28 cellular contexts compared by ENCODE assay signal in the genomic region with DNA sequence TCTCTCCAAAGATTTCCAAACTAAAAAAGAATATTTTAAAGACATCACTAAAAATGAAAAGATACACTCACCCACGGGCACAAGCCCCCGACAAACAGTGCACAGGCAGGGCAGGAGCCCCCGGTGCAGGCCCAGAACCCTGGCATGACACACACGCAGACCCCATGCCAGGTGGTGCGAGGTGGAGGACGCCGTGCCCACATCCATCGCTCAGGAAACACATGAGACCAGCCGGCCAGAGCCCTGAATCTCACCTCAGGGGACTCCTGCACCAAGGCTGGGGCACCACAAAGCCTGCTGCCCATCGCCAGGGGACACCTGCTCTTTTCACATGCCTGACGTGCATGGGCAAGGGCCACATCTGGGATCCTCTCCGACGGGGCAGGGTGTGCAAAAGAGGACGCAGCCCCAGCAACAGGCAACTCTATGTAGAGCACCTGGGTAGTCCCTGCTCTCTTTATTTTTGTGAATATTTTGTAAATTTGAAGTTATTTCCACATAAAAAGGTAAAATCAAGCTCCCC.
"Had no signal": no experiment of that assay in that cellular context is flagged by ENCODE, and none has a peak within 500 bp of the region (broad histone marks: within the 10 kb centered on the region; RNA-seq: fewer than 3 reads in every experiment).

No MANE protein-coding gene starts in this region.

- H3K27ac ChIP-seq: cardiac muscle cell, coronary artery, dorsolateral prefrontal cortex, right atrium auricular region, stomach, suprapubic skin, tibial artery had no signal

- H3K4me3 ChIP-seq: cardiac muscle cell, coronary artery, dorsolateral prefrontal cortex, right atrium auricular region, stomach, suprapubic skin, tibial artery had no signal

- H3K9me3 ChIP-seq: right atrium auricular region, stomach, suprapubic skin, tibial artery had no signal

- DNase-seq: activated CD4-positive, alpha-beta memory T cell treated with anti-CD3 and anti-CD28 coated beads, Interleukin-2, amount 10 ng/mL, durations not matched to agents 7 days and 5 days; activated CD4-positive, alpha-beta T cell treated with anti-CD3 and anti-CD28 coated beads for 1 hour; activated CD4-positive, alpha-beta T cell treated with anti-CD3 and anti-CD28 coated beads, Interleukin-2, amount 10 ng/mL, durations not matched to agents 7 days and 5 days; activated CD8-positive, alpha-beta memory T cell treated with anti-CD3 and anti-CD28 coated beads, Interleukin-2, amount 50 U/mL, for 48 hours; activated T-cell treated with anti-CD3 and anti-CD28 coated beads, Interleukin-2, amount 50 U/mL, for 4 hours; dorsolateral prefrontal cortex; effector memory CD4-positive, alpha-beta T cell; erythroblast; head of caudate nucleus; hippocampal formation; left cardiac atrium; left ventricle myocardium superior; mammary epithelial cell; naive B cell; nucleus accumbens; stimulated activated CD4-positive, alpha-beta T cell treated with anti-CD3 and anti-CD28 coated beads, Interleukin-15, amount 100 ng/mL, for 24 hours; stimulated activated CD4-positive, alpha-beta T cell treated with anti-CD3 and anti-CD28 coated beads, Interleukin-2, amount 100 ng/mL, for 24 hours; stimulated activated naive B cell treated with anti-CD40 and anti-IgM and Interleukin-4, amounts not matched to agents 10 μg/mL and 1 μg/mL and 100 μg/mL, for 72 hours; stomach; T-helper 2 cell; tibial artery had no signal

- H3K27me3 ChIP-seq: cardiac muscle cell, dorsolateral prefrontal cortex, right atrium auricular region, stomach, suprapubic skin, tibial artery had no signal

- ATAC-seq: activated T-cell treated with anti-CD3 and anti-CD28 coated beads, Interleukin-2, amount 50 U/mL, for 4 hours; left cardiac atrium; left ventricle myocardium superior; stimulated activated naive B cell treated with anti-CD40 and anti-IgM and Interleukin-4, amounts not matched to agents 10 μg/mL and 1 μg/mL and 100 μg/mL, for 72 hours; WTC11 had no signal

- FAIRE-seq: keratinocyte, urothelium cell line had no signal
